In the genomic region with DNA sequence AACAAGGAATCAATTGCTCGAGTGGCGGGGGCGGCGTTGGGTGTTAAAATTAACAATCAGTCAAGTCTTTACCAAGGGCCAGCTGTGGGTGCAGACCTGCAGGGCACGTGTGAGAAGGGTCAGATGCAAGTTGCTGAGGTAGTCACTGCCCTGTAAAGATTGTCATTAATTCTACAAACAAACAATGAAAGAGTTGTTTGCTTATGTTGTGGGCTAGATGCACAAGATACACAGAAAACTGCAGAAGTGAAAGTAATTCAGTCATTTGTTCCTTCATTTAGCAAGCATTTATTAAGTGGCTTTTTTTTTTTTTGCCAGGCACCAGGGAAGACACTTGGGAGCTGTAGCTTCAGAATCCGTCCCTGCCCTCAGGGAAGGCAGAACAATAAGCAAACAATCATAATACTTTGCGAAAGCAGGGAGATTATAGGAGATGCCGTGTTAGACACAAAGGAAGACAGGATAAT, we compare ENCODE assay signal across 16 cellular contexts.
DNase-seq lines count a peak whose midpoint lies in the region; ATAC-seq, FAIRE-seq and TF ChIP-seq lines count a peak whose summit lies in the region.
"Had no signal": no experiment of that assay in that cellular context is flagged by ENCODE, and none has a peak within 500 bp of the region (broad histone marks: within the 10 kb centered on the region; RNA-seq: fewer than 3 reads in every experiment).

No MANE protein-coding gene starts in this region.

- no peaks in the 10 kb centered on the region for H3K36me3 Mint-ChIP-seq in astrocyte (ENCODE audit: low read depth, unreplicated experiment)
- H3K36me3 Mint-ChIP-seq in osteocyte (ENCODE audit: unreplicated experiment), result no peaks in the 10 kb centered on the region
- H3K36me3 Mint-ChIP-seq in activated naive CD8-positive, alpha-beta T cell treated with anti-CD3 and anti-CD28 coated beads, Interleukin-2, amount 50 U/mL, for 24 hours (ENCODE audit: low read depth), result no peaks in the 10 kb centered on the region

- DNase-seq in H4 (ENCODE audit: low spot score) (peak; percentile 22), NCI-H2227 (lab: John Stamatoyannopoulos, UW; ENCODE audit: unreplicated experiment) (peak; percentile 40), astrocyte (ENCODE audit: low read depth) (no peak), osteocyte (ENCODE audit: extremely low spot score, unreplicated experiment) (no peak)
- no peak for DNase-seq in activated naive CD4-positive, alpha-beta T cell (lab: John Stamatoyannopoulos, UW)
- no peak for DNase-seq in activated naive CD8-positive, alpha-beta T cell treated with anti-CD3 and anti-CD28 coated beads, Interleukin-2, amount 50 U/mL, for 24 hours
- DNase-seq in stimulated activated naive CD4-positive, alpha-beta T cell treated with Interleukin-2 at 50 U/mL for 16 hours (lab: John Stamatoyannopoulos, UW), result no peak
- DNase-seq: activated naive CD4-positive, alpha-beta T cell treated with anti-CD3 and anti-CD28 coated beads for 36 hours; gastrocnemius medialis; NCI-H446 treated with DMSO at 0.1 percent for 48 hours; stimulated activated naive CD4-positive, alpha-beta T cell had no signal

- peak overlapping the region; percentile 31 for H3K4me2 ChIP-seq in astrocyte (ENCODE audit: low read length)

- H3K4me1 Mint-ChIP-seq in astrocyte (ENCODE audit: low read depth, unreplicated experiment) (peaks cover 5% of the 10 kb centered on the region), osteocyte (ENCODE audit: unreplicated experiment) (peaks cover 6% of the 10 kb centered on the region)
- H3K4me1 Mint-ChIP-seq in activated naive CD8-positive, alpha-beta T cell treated with anti-CD3 and anti-CD28 coated beads, Interleukin-2, amount 50 U/mL, for 24 hours, result no peaks in the 10 kb centered on the region

- FAIRE-seq in astrocyte (lab: Jason Lieb, UNC), result peak; percentile 43

- peak overlapping the region; percentile 20 for H2AFZ ChIP-seq in astrocyte (ENCODE audit: low read depth, low read length)

- H3K27ac ChIP-seq in astrocyte (ENCODE audit: low read depth, low read length), result no peak overlapping the region
- H3K27ac ChIP-seq: gastrocnemius medialis, RWPE1, skin epidermis had no signal

- no peak overlapping the region for H3K27ac Mint-ChIP-seq in astrocyte (ENCODE audit: unreplicated experiment)
- H3K27ac Mint-ChIP-seq in osteocyte (ENCODE audit: unreplicated experiment), result no peak overlapping the region
- no peak overlapping the region for H3K27ac Mint-ChIP-seq in activated naive CD8-positive, alpha-beta T cell treated with anti-CD3 and anti-CD28 coated beads, Interleukin-2, amount 50 U/mL, for 24 hours
- H3K27ac Mint-ChIP-seq: activated naive CD4-positive, alpha-beta T cell treated with anti-CD3 and anti-CD28 coated beads for 36 hours; T-helper 1 cell treated with Interleukin-12 subunit alpha and Interleukin-12 subunit beta and Interleukin-4 antibody, amounts not matched to agents 30 μg/mL and 1 μg/mL, for 36 hours had no signal

- peaks cover 6% of the 10 kb centered on the region for H3K27me3 ChIP-seq in astrocyte (ENCODE audit: insufficient read depth, low read length)
- H3K27me3 ChIP-seq: gastrocnemius medialis had no signal

- no peaks in the 10 kb centered on the region for H3K4me1 ChIP-seq in astrocyte (ENCODE audit: insufficient read depth, low read length)
- H3K4me1 ChIP-seq: gastrocnemius medialis had no signal

- no peaks in the 10 kb centered on the region for H3K9me3 ChIP-seq in astrocyte (ENCODE audit: insufficient read depth, low read depth, low read length)
- H3K9me3 ChIP-seq: gastrocnemius medialis had no signal

- no peak for ATAC-seq in activated naive CD8-positive, alpha-beta T cell treated with anti-CD3 and anti-CD28 coated beads, Interleukin-2, amount 50 U/mL, for 24 hours
- no peak for ATAC-seq in GM18498 (IDR thresholded peaks at IDR 0.05; ENCODE audit: unreplicated experiment)
- ATAC-seq: activated CD4-positive, CD25-positive, alpha-beta regulatory T cell treated with anti-CD3 and anti-CD28 coated beads, Interleukin-2, amount 50 U/mL, for 24 hours; gastrocnemius medialis had no signal

- H4K20me1 ChIP-seq in astrocyte (ENCODE audit: insufficient read depth, low read length), result no peaks in the 10 kb centered on the region

- H3K9ac ChIP-seq in astrocyte (ENCODE audit: low read length), result no peak overlapping the region

- H3K4me3 ChIP-seq in astrocyte (ENCODE audit: insufficient read depth, low read depth, low read length), result no peak overlapping the region
- H3K4me3 ChIP-seq: gastrocnemius medialis, skin epidermis had no signal

- TF ChIP-seq CTCF in astrocyte (IDR thresholded peaks at IDR 0.05; ENCODE audit: insufficient read depth, low read depth, low read length) (no peak), osteocyte (IDR thresholded peaks at IDR 0.05) (no peak)

- no peak overlapping the region for H3K4me3 Mint-ChIP-seq in astrocyte (ENCODE audit: unreplicated experiment)
- peak overlapping the region; percentile 19 for H3K4me3 Mint-ChIP-seq in osteocyte (ENCODE audit: unreplicated experiment)
- no peak overlapping the region for H3K4me3 Mint-ChIP-seq in activated naive CD8-positive, alpha-beta T cell treated with anti-CD3 and anti-CD28 coated beads, Interleukin-2, amount 50 U/mL, for 24 hours
- H3K4me3 Mint-ChIP-seq: activated naive CD4-positive, alpha-beta T cell treated with anti-CD3 and anti-CD28 coated beads for 36 hours; T-helper 1 cell treated with Interleukin-12 subunit alpha and Interleukin-12 subunit beta and Interleukin-4 antibody, amounts not matched to agents 30 μg/mL and 1 μg/mL, for 36 hours had no signal

- no peaks in the 10 kb centered on the region for H3K79me2 ChIP-seq in astrocyte (ENCODE audit: insufficient read depth, low read length)

- no peaks in the 10 kb centered on the region for H3K36me3 ChIP-seq in astrocyte (ENCODE audit: insufficient read depth, low read length)
- H3K36me3 ChIP-seq: gastrocnemius medialis had no signal

- H3K27me3 Mint-ChIP-seq in astrocyte (ENCODE audit: low read depth, unreplicated experiment) (no peaks in the 10 kb centered on the region), osteocyte (ENCODE audit: unreplicated experiment) (peaks cover 45% of the 10 kb centered on the region)
- no peaks in the 10 kb centered on the region for H3K27me3 Mint-ChIP-seq in activated naive CD8-positive, alpha-beta T cell treated with anti-CD3 and anti-CD28 coated beads, Interleukin-2, amount 50 U/mL, for 24 hours

- H3K9me3 Mint-ChIP-seq in astrocyte (ENCODE audit: unreplicated experiment), result no peaks in the 10 kb centered on the region
- no peaks in the 10 kb centered on the region for H3K9me3 Mint-ChIP-seq in osteocyte (ENCODE audit: unreplicated experiment)
- no peaks in the 10 kb centered on the region for H3K9me3 Mint-ChIP-seq in activated naive CD8-positive, alpha-beta T cell treated with anti-CD3 and anti-CD28 coated beads, Interleukin-2, amount 50 U/mL, for 24 hours
- H3K9me3 Mint-ChIP-seq: activated naive CD4-positive, alpha-beta T cell treated with anti-CD3 and anti-CD28 coated beads for 36 hours; T-helper 1 cell treated with Interleukin-12 subunit alpha and Interleukin-12 subunit beta and Interleukin-4 antibody, amounts not matched to agents 30 μg/mL and 1 μg/mL, for 36 hours had no signal

Comparison
In these comparisons a context has a peak if more than half of its experiments do, and no peak if none do; other contexts are left out.
1. DNase-seq: peak in H4 (single experiment) and NCI-H2227 (single experiment); none in astrocyte (single experiment), osteocyte (single experiment), activated naive CD4-positive, alpha-beta T cell (0 of 4), activated naive CD8-positive, alpha-beta T cell treated with anti-CD3 and anti-CD28 coated beads, Interleukin-2, amount 50 U/mL, for 24 hours (single experiment) and stimulated activated naive CD4-positive, alpha-beta T cell treated with Interleukin-2 at 50 U/mL for 16 hours (single experiment).